24 cellular contexts compared by ENCODE assay signal in the genomic region with DNA sequence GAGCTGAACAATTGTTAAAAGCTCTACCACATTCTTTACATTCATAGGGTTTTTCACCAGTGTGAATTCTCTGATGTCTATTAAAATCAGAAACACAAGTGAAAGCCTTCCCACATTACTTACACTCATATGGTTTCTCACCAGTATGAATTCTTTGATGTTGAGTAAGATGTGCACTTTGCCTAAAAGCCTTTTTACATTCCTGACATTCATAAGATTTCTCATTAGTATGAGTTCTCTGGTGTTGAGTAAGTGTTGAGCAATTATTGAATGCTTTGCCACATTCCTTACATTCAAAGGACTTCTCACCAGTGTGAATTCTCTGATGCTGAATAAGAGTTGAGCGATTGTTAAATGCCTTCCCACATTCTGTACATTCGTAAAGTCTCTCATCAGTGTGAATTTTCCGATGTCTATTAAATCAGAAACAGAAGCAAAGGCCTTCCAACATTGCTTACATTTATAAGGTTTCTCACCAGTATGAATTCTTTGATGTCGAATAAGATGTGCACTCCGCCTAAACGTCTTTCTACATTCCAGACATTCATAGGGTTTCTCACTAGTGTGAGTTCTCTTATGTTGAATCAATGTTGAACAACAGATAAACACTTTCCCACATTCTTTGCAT.
"Had no signal": no experiment of that assay in that cellular context is flagged by ENCODE, and none has a peak within 500 bp of the region (broad histone marks: within the 10 kb centered on the region; RNA-seq: fewer than 3 reads in every experiment).

No MANE protein-coding gene starts in this region.

- ATAC-seq: activated CD4-positive, alpha-beta T cell treated with anti-CD3 and anti-CD28 coated beads for 36 hours; esophagus mucosa; gastroesophageal sphincter; left ventricle myocardium superior; natural killer cell; sciatic nerve; stimulated activated memory B cell treated with anti-CD40 and anti-IgM and Interleukin-4, amounts not matched to agents 10 μg/mL and 1 μg/mL and 100 μg/mL, for 72 hours; T-cell; WTC11 had no signal

- H3K4me1 ChIP-seq: gastroesophageal sphincter, parathyroid adenoma, spleen had no signal

- H3K4me1 Mint-ChIP-seq: activated CD4-positive, alpha-beta T cell treated with anti-CD3 and anti-CD28 coated beads for 36 hours; central memory CD8-positive, alpha-beta T cell; immature natural killer cell; memory B cell; natural killer cell; stimulated activated memory B cell treated with anti-CD40 and anti-IgM and Interleukin-4, amounts not matched to agents 10 μg/mL and 1 μg/mL and 100 μg/mL, for 72 hours; T-cell; WTC11 had no signal

- H3K27me3 ChIP-seq: gastroesophageal sphincter, neutrophil, spleen had no signal

- H3K27ac Mint-ChIP-seq: activated CD4-positive, alpha-beta T cell treated with anti-CD3 and anti-CD28 coated beads for 36 hours; activated naive CD8-positive, alpha-beta T cell; activated T-helper 1 cell treated with anti-CD3 and anti-CD28 coated beads, Interleukin-12 subunit alpha, Interleukin-12 subunit beta, Interleukin-2, Interleukin-4 antibody, amounts not matched to agents 30 ng/mL and 10 ng/mL and 1 ng/mL, durations not matched to agents 14 hours and 24 hours and 36 hours; immature natural killer cell; memory B cell; natural killer cell; stimulated activated memory B cell treated with anti-CD40 and anti-IgM and Interleukin-4, amounts not matched to agents 10 μg/mL and 1 μg/mL and 100 μg/mL, for 72 hours; T-cell; WTC11 had no signal

- H2AFZ ChIP-seq: parathyroid adenoma had no signal

- H3K27ac ChIP-seq: gastroesophageal sphincter, neutrophil, parathyroid adenoma, spleen had no signal

- DNase-seq: activated CD4-positive, alpha-beta T cell treated with anti-CD3 and anti-CD28 coated beads for 36 hours; activated CD4-positive, alpha-beta T cell treated with anti-CD3 and anti-CD28 coated beads, Interleukin-2, amount 50 U/mL, for 48 hours; activated gamma-delta T cell treated with Interleukin-2 at 50 U/mL for 16 hours; activated T-cell treated with anti-CD3 and anti-CD28 coated beads for 4 hours; aorta; cortex of kidney; effector CD4-positive, alpha-beta T cell; immature natural killer cell; left ventricle myocardium superior; natural killer cell; spleen; stimulated activated CD4-positive, alpha-beta T cell treated with anti-CD3 and anti-CD28 coated beads, Interleukin-4, amount 100 ng/mL, for 4 hours; T-cell had no signal

- H3K36me3 ChIP-seq: neutrophil had no signal

- H3K79me2 ChIP-seq: parathyroid adenoma had no signal

- H3K27me3 Mint-ChIP-seq: activated CD4-positive, alpha-beta T cell treated with anti-CD3 and anti-CD28 coated beads for 36 hours; activated naive CD8-positive, alpha-beta T cell; central memory CD8-positive, alpha-beta T cell; memory B cell; stimulated activated memory B cell treated with anti-CD40 and anti-IgM and Interleukin-4, amounts not matched to agents 10 μg/mL and 1 μg/mL and 100 μg/mL, for 72 hours; T-cell had no signal

- H3K4me3 Mint-ChIP-seq: activated CD4-positive, alpha-beta T cell treated with anti-CD3 and anti-CD28 coated beads for 36 hours; activated naive CD8-positive, alpha-beta T cell; activated T-helper 1 cell treated with anti-CD3 and anti-CD28 coated beads, Interleukin-12 subunit alpha, Interleukin-12 subunit beta, Interleukin-2, Interleukin-4 antibody, amounts not matched to agents 30 ng/mL and 10 ng/mL and 1 ng/mL, durations not matched to agents 14 hours and 24 hours and 36 hours; central memory CD8-positive, alpha-beta T cell; immature natural killer cell; memory B cell; natural killer cell; stimulated activated memory B cell treated with anti-CD40 and anti-IgM and Interleukin-4, amounts not matched to agents 10 μg/mL and 1 μg/mL and 100 μg/mL, for 72 hours; T-cell; WTC11 had no signal

- H3K9ac ChIP-seq: parathyroid adenoma had no signal

- H3K4me3 ChIP-seq: gastroesophageal sphincter, spleen had no signal
